ENCODE assay signal across 1 cellular context in the genomic region with DNA sequence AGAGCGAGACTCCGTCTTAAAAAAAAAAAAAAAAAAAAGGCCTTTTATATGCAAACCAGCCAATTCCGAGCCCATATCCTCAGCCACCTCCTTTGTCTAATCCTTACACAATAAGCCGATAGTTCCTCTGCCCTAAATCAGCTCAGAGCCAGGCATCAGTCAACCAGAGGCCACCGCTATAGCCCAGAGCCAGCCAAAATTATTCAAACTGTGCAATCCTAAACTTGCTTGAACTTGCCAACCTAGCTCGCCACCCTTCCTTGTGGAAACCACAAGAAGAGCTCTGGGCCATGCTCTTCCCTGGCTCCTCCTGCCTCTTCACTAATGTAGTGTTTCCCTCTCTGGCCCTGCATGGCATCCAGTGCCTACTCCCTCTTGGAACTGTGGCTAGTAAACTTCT.
TF ChIP-seq lines count a peak whose summit lies in the region.

No MANE protein-coding gene starts in this region.

TF ChIP-seq in GM12878, 131 proteins besides CTCF, POLR2A, EP300 and RAD21:
- TF ChIP-seq, protein P1, sequence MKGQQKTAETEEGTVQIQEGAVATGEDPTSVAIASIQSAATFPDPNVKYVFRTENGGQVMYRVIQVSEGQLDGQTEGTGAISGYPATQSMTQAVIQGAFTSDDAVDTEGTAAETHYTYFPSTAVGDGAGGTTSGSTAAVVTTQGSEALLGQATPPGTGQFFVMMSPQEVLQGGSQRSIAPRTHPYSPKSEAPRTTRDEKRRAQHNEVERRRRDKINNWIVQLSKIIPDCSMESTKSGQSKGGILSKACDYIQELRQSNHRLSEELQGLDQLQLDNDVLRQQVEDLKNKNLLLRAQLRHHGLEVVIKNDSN (IDR thresholded peaks at IDR 0.05; ENCODE audit: borderline replicate concordance, extremely low read length, insufficient read depth, low read depth, low read length) = no peak
- TF ChIP-seq POU2F2 (IDR thresholded peaks at IDR 0.05; ENCODE audit: borderline replicate concordance, low read depth, low read length) (no peak), NR2C1 (IDR thresholded peaks at IDR 0.05) (no peak), MTA3 (IDR thresholded peaks at IDR 0.05; ENCODE audit: borderline replicate concordance, low read length) (no peak), ZNF687 (IDR thresholded peaks at IDR 0.05) (no peak), REST (IDR thresholded peaks at IDR 0.05; ENCODE audit: low read depth, low read length) (no peak), BCL3 (IDR thresholded peaks at IDR 0.05; ENCODE audit: borderline replicate concordance, insufficient read depth, low read depth, low read length, poor library complexity, severe bottlenecking) (no peak), E4F1 (IDR thresholded peaks at IDR 0.05; ENCODE audit: borderline replicate concordance, partially characterized antibody) (no peak), GABPA (IDR thresholded peaks at IDR 0.05; ENCODE audit: low read depth) (no peak), EZH2 (IDR thresholded peaks at IDR 0.05; ENCODE audit: borderline replicate concordance, control insufficient read depth, low read depth, low read length) (no peak), ZZZ3 (IDR thresholded peaks at IDR 0.05; ENCODE audit: control insufficient read depth, insufficient read length, low read depth) (no peak), STAT3 (IDR thresholded peaks at IDR 0.05; ENCODE audit: low read depth, low read length) (no peak), JUNB (IDR thresholded peaks at IDR 0.05) (no peak), NR2C2 (IDR thresholded peaks at IDR 0.05; ENCODE audit: borderline replicate concordance, control insufficient read depth, insufficient read length, low read depth) (no peak)
- TF ChIP-seq, protein P2, sequence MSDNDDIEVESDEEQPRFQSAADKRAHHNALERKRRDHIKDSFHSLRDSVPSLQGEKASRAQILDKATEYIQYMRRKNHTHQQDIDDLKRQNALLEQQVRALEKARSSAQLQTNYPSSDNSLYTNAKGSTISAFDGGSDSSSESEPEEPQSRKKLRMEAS (IDR thresholded peaks at IDR 0.05; ENCODE audit: low read depth, low read length) = no peak
- TF ChIP-seq, protein P3, sequence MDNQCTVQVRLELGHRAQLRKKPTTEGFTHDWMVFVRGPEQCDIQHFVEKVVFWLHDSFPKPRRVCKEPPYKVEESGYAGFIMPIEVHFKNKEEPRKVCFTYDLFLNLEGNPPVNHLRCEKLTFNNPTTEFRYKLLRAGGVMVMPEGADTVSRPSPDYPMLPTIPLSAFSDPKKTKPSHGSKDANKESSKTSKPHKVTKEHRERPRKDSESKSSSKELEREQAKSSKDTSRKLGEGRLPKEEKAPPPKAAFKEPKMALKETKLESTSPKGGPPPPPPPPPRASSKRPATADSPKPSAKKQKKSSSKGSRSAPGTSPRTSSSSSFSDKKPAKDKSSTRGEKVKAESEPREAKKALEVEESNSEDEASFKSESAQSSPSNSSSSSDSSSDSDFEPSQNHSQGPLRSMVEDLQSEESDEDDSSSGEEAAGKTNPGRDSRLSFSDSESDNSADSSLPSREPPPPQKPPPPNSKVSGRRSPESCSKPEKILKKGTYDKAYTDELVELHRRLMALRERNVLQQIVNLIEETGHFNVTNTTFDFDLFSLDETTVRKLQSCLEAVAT (IDR thresholded peaks at IDR 0.05) = no peak
- TF ChIP-seq, protein P4, sequence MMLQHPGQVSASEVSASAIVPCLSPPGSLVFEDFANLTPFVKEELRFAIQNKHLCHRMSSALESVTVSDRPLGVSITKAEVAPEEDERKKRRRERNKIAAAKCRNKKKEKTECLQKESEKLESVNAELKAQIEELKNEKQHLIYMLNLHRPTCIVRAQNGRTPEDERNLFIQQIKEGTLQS (IDR thresholded peaks at IDR 0.05; ENCODE audit: borderline replicate concordance, extremely low read depth, low read depth, low read length) = no peak
- TF ChIP-seq, protein P5, sequence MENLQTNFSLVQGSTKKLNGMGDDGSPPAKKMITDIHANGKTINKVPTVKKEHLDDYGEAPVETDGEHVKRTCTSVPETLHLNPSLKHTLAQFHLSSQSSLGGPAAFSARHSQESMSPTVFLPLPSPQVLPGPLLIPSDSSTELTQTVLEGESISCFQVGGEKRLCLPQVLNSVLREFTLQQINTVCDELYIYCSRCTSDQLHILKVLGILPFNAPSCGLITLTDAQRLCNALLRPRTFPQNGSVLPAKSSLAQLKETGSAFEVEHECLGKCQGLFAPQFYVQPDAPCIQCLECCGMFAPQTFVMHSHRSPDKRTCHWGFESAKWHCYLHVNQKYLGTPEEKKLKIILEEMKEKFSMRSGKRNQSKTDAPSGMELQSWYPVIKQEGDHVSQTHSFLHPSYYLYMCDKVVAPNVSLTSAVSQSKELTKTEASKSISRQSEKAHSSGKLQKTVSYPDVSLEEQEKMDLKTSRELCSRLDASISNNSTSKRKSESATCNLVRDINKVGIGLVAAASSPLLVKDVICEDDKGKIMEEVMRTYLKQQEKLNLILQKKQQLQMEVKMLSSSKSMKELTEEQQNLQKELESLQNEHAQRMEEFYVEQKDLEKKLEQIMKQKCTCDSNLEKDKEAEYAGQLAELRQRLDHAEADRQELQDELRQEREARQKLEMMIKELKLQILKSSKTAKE (IDR thresholded peaks at IDR 0.05; ENCODE audit: low read depth, poor library complexity, severe bottlenecking) = no peak
TF ChIP-seq in GM12878: peak in this region for 0.
